In genomic region chr16:68233085-68233834, GRCh38 we compare ENCODE assay signal across 10 cellular contexts. TPM values are rescaled to one million over a fixed set of nuclear protein-coding genes. Genes with fewer than 3 reads are reported as not detected.
DNase-seq lines count a peak whose midpoint lies in the region; ATAC-seq, FAIRE-seq and TF ChIP-seq lines count a peak whose summit lies in the region.
"Had no signal": no experiment of that assay in that cellular context is flagged by ENCODE, and none has a peak within 500 bp of the region (broad histone marks: within the 10 kb centered on the region; RNA-seq: fewer than 3 reads in every experiment).

No MANE protein-coding gene starts in this region.

- TF ChIP-seq RAD21 in IMR-90 (IDR thresholded peaks at IDR 0.05; ENCODE audit: low read length) (no peak), HepG2 (CRISPR knock-in tag; IDR thresholded peaks at IDR 0.05) (no peak)

- H3K79me1 ChIP-seq in IMR-90 (ENCODE audit: low read depth in 1 of 2, low read length in 2 of 2): peaks cover 0 to 9% of the 10 kb centered on the region in 2 experiments; a peak in 1 of 4 replicates

- no peak overlapping the region for H2AFZ ChIP-seq in IMR-90 (replicated peaks; ENCODE audit: low read length, poor library complexity)
- H2AFZ ChIP-seq in HepG2 (ENCODE audit: low read length): no peak overlapping the region

- no peak overlapping the region for H3K9ac ChIP-seq in IMR-90 (ENCODE audit: low read depth, low read length)
- H3K9ac ChIP-seq in HepG2 (ENCODE audit: insufficient read depth, low read depth, low read length): no peak overlapping the region

- no peak overlapping the region for H2BK15ac ChIP-seq in IMR-90 (ENCODE audit: low read depth, low read length)

- H3K4me2 ChIP-seq in IMR-90 (ENCODE audit: low read depth, low read length): no peak overlapping the region
- no peak overlapping the region for H3K4me2 ChIP-seq in HepG2 (ENCODE audit: low read depth, low read length)

- H3K9me3 ChIP-seq in IMR-90 (ENCODE audit: control insufficient read depth, insufficient read depth, low read length) (no peaks in the 10 kb centered on the region), HepG2 (ENCODE audit: low read length) (no peaks in the 10 kb centered on the region)

- intact Hi-C loops in IMR-90 (cut with micrococcal nuclease) (no loop called here), HepG2 (cut with micrococcal nuclease; ENCODE audit: unreplicated experiment) (no loop called here)

- H4K91ac ChIP-seq in IMR-90 (ENCODE audit: insufficient read depth, low read depth, low read length): no peak overlapping the region

- in situ Hi-C loops in IMR-90 (cut with MboI; ENCODE audit: low sequenced_read_pairs) (no loop called here), HepG2 (cut with HindIII; ENCODE audit: extremely low pct_ligation_motif_present, low pct_unique_long_range_greater_than_20kb) (loop anchor here (10.0 kb wide), 1 partner anchor 148 kb away; the partner anchor contains the start of gene NFATC3), GM13977 (cut with MboI; ENCODE audit: low pct_unique_long_range_greater_than_20kb, low sequenced_read_pairs, unreplicated experiment) (no loop called here)

- TF ChIP-seq CTCF in IMR-90 (conservative IDR thresholded peaks at IDR 0.05; ENCODE audit: low read depth, low read length) (no peak), HepG2 (CRISPR knock-in tag; IDR thresholded peaks at IDR 0.05) (no peak), GM13977 (IDR thresholded peaks at IDR 0.05; ENCODE audit: extremely low read depth, insufficient read depth, missing control alignments) (no peak)

- ATAC-seq in IMR-90 (ENCODE audit: low read depth): no peak
- ATAC-seq in activated T-helper 17 cell treated with anti-CD3 and anti-CD28 coated beads, Interleukin-2, amount 50 U/mL, for 72 hours (replicated peaks): peak; percentile 15
- no peak for ATAC-seq in HepG2
- ATAC-seq in stimulated activated naive B cell treated with anti-CD40 and anti-IgM and Interleukin-4, amounts not matched to agents 10 μg/mL and 1 μg/mL and 100 μg/mL, for 72 hours (replicated peaks): peak; percentile 15 to 19
- ATAC-seq in HG02642 (IDR thresholded peaks at IDR 0.05; ENCODE audit: poor library complexity, unreplicated experiment): no peak
- ATAC-seq: activated CD8-positive, alpha-beta memory T cell treated with anti-CD3 and anti-CD28 coated beads, Interleukin-2, amount 10 ng/mL, durations not matched to agents 7 days and 5 days had no signal

- no TSS peak for BruUV-seq in IMR-90 (replicated peaks; lab: Mats Ljungman, UMichigan)
- BruUV-seq in HepG2 (replicated peaks; lab: Mats Ljungman, UMichigan): no TSS peak

- no peak overlapping the region for H2BK5ac ChIP-seq in IMR-90 (ENCODE audit: low read depth, low read length, poor library complexity, severe bottlenecking)

- H4K8ac ChIP-seq in IMR-90 (ENCODE audit: low read depth in 2 of 2, low read length in 2 of 2): no peak overlapping the region

- no peak overlapping the region for H4K5ac ChIP-seq in IMR-90 (ENCODE audit: low read depth, low read length)

- POLR2A ChIA-PET in IMR-90 (lab: Charles Lee; ENCODE audit: unreplicated experiment): no interaction called here
- POLR2A ChIA-PET in HepG2 (lab: Yijun Ruan, JAX): interaction anchor here (1.4 to 5.6 kb wide), 5 partner anchors 9 to 267 kb away, joined by 4 to 100 read pairs (median 6); partner anchors contain the start of gene NFATC3

- no peak overlapping the region for H3K23ac ChIP-seq in IMR-90 (ENCODE audit: low read depth, low read length)

- H3K36me3 Mint-ChIP-seq in activated T-helper 17 cell treated with anti-CD3 and anti-CD28 coated beads, Interleukin-2, amount 50 U/mL, for 72 hours (ENCODE audit: low read depth): peaks cover 12% of the 10 kb centered on the region
- H3K36me3 Mint-ChIP-seq in stimulated activated naive B cell treated with anti-CD40 and anti-IgM and Interleukin-4, amounts not matched to agents 10 μg/mL and 1 μg/mL and 100 μg/mL, for 72 hours: peaks cover 3 to 21% of the 10 kb centered on the region in 2 donors

- H2BK120ac ChIP-seq in IMR-90 (ENCODE audit: low read depth, low read length): no peak overlapping the region

- H3K27ac ChIP-seq in IMR-90 (ENCODE audit: insufficient read depth, low read length): no peak overlapping the region
- H3K27ac ChIP-seq in HepG2 (ENCODE audit: extremely low read length, insufficient read depth, low read length): peak overlapping the region; percentile 4
- H3K27ac ChIP-seq: HL-60 had no signal

- H3K27me3 Mint-ChIP-seq in activated T-helper 17 cell treated with anti-CD3 and anti-CD28 coated beads, Interleukin-2, amount 50 U/mL, for 72 hours: no peaks in the 10 kb centered on the region
- no peaks in the 10 kb centered on the region for H3K27me3 Mint-ChIP-seq in stimulated activated naive B cell treated with anti-CD40 and anti-IgM and Interleukin-4, amounts not matched to agents 10 μg/mL and 1 μg/mL and 100 μg/mL, for 72 hours

- H2BK20ac ChIP-seq in IMR-90 (ENCODE audit: low read depth, low read length): no peak overlapping the region

- dilution Hi-C loops in IMR-90 (cut with HindIII; ENCODE audit: low sequenced_read_pairs, unreplicated experiment): no loop called here

- H3K4me1 ChIP-seq in IMR-90 (ENCODE audit: control insufficient read depth, insufficient read depth, low read length): peaks cover 10% of the 10 kb centered on the region
- H3K4me1 ChIP-seq in HepG2 (ENCODE audit: insufficient read depth, low read length): peaks cover 34% of the 10 kb centered on the region

- H3K9me3 Mint-ChIP-seq in activated T-helper 17 cell treated with anti-CD3 and anti-CD28 coated beads, Interleukin-2, amount 50 U/mL, for 72 hours: no peaks in the 10 kb centered on the region
- no peaks in the 10 kb centered on the region for H3K9me3 Mint-ChIP-seq in stimulated activated naive B cell treated with anti-CD40 and anti-IgM and Interleukin-4, amounts not matched to agents 10 μg/mL and 1 μg/mL and 100 μg/mL, for 72 hours

- H3K27me3 ChIP-seq in IMR-90 (ENCODE audit: control insufficient read depth, insufficient read depth, low read length): no peaks in the 10 kb centered on the region
- H3K27me3 ChIP-seq in HepG2 (ENCODE audit: control insufficient read depth in 1 of 2, insufficient read depth in 2 of 2, low read length in 2 of 2): no peaks in the 10 kb centered on the region; a peak in 1 of 5 replicates

- CTCF ChIA-PET in IMR-90 (lab: Yijun Ruan, JAX): no interaction called here
- CTCF ChIA-PET in HepG2 (lab: Yijun Ruan, JAX; ENCODE audit: low intra/inter-chr PET ratio, low total read pairs): no interaction called here

- no peak overlapping the region for H3K4ac ChIP-seq in IMR-90 (ENCODE audit: low read depth, low read length)

- H3K4me3 ChIP-seq in IMR-90 (ENCODE audit: insufficient read depth, low read depth, low read length): no peak overlapping the region
- peak overlapping the region in 1 of 3 experiments; percentile 94; a peak in 1 of 6 replicates for H3K4me3 ChIP-seq in HepG2 (replicated peaks in 1 of 3; ENCODE audit: insufficient read depth in 1 of 3, low read depth in 2 of 3, low read length in 3 of 3)

- H3K36me3 ChIP-seq in IMR-90 (ENCODE audit: control insufficient read depth, insufficient read depth, low read length) (peaks cover 2% of the 10 kb centered on the region), HepG2 (replicated peaks in 1 of 2; ENCODE audit: control insufficient read depth in 1 of 2, insufficient read depth in 2 of 2, low read length in 2 of 2) (peaks cover 33 to 48% of the 10 kb centered on the region in 2 experiments)

- peaks cover 8% of the 10 kb centered on the region for H3K9me1 ChIP-seq in IMR-90 (ENCODE audit: insufficient read depth, low read length)

- no peak overlapping the region for H3K4me3 Mint-ChIP-seq in activated T-helper 17 cell treated with anti-CD3 and anti-CD28 coated beads, Interleukin-2, amount 50 U/mL, for 72 hours
- H3K4me3 Mint-ChIP-seq in stimulated activated naive B cell treated with anti-CD40 and anti-IgM and Interleukin-4, amounts not matched to agents 10 μg/mL and 1 μg/mL and 100 μg/mL, for 72 hours: no peak overlapping the region
- H3K4me3 Mint-ChIP-seq: activated CD8-positive, alpha-beta memory T cell treated with anti-CD3 and anti-CD28 coated beads, Interleukin-2, amount 10 ng/mL, durations not matched to agents 7 days and 5 days had no signal

- no CpG with 5 or more reads among the region's 5 CpGs for WGBS in IMR-90 (ENCODE audit: extremely low coverage in 2 of 2, insufficient read length in 1 of 2), 2 experiments
- WGBS in HepG2 (ENCODE audit: low lambda C conversion rate): 87% methylated on average over 5 of the region's 5 CpGs

- no peak overlapping the region for H2AK5ac ChIP-seq in IMR-90 (ENCODE audit: low read depth, low read length)

- H3K18ac ChIP-seq in IMR-90 (ENCODE audit: low read depth, low read length): no peak overlapping the region

- DNase-seq in IMR-90 (no peak), HepG2 (ENCODE audit: low spot score) (no peak), GM13977 (ENCODE audit: low spot score) (no peak), foreskin melanocyte (no peak)
- DNase-seq in stimulated activated naive B cell treated with anti-CD40 and anti-IgM and Interleukin-4, amounts not matched to agents 10 μg/mL and 1 μg/mL and 100 μg/mL, for 72 hours: no peak
- DNase-seq: activated CD8-positive, alpha-beta memory T cell treated with anti-CD3 and anti-CD28 coated beads, Interleukin-2, amount 10 ng/mL, durations not matched to agents 7 days and 5 days had no signal

- peaks cover 8% of the 10 kb centered on the region for H3K4me1 Mint-ChIP-seq in activated T-helper 17 cell treated with anti-CD3 and anti-CD28 coated beads, Interleukin-2, amount 50 U/mL, for 72 hours
- H3K4me1 Mint-ChIP-seq in stimulated activated naive B cell treated with anti-CD40 and anti-IgM and Interleukin-4, amounts not matched to agents 10 μg/mL and 1 μg/mL and 100 μg/mL, for 72 hours: peaks cover 27 to 50% of the 10 kb centered on the region in 2 donors

- H3K14ac ChIP-seq in IMR-90 (replicated peaks; ENCODE audit: low read depth, low read length): no peak overlapping the region

- H4K20me1 ChIP-seq in IMR-90 (ENCODE audit: insufficient read depth, low read length) (0 out of 2 replicates have a peak, but pooled peaks cover 3% of the 10 kb centered on the region), HepG2 (ENCODE audit: insufficient read depth, low read length) (peaks cover 41% of the 10 kb centered on the region)

- H3K27ac Mint-ChIP-seq in activated T-helper 17 cell treated with anti-CD3 and anti-CD28 coated beads, Interleukin-2, amount 50 U/mL, for 72 hours: no peak overlapping the region
- no peak overlapping the region for H3K27ac Mint-ChIP-seq in stimulated activated naive B cell treated with anti-CD40 and anti-IgM and Interleukin-4, amounts not matched to agents 10 μg/mL and 1 μg/mL and 100 μg/mL, for 72 hours

- no peak overlapping the region for H3K56ac ChIP-seq in IMR-90 (ENCODE audit: extremely low read depth, insufficient read depth, low read length)

- peak overlapping the region; percentile 20 for H2AK9ac ChIP-seq in IMR-90 (replicated peaks; ENCODE audit: low read depth, low read length, poor library complexity)

- no peak for FAIRE-seq in HepG2 (lab: Jason Lieb, UNC)

- TF ChIP-seq POLR2A in IMR-90 (IDR thresholded peaks at IDR 0.05; ENCODE audit: low read depth, low read length) (no peak), HepG2 (IDR thresholded peaks at IDR 0.05; ENCODE audit: insufficient read depth in 1 of 2, low read depth in 2 of 2, low read length in 2 of 2) (no peak)

- peaks cover 29% of the 10 kb centered on the region for H3K79me2 ChIP-seq in HepG2 (ENCODE audit: insufficient read depth, low read length)

- TF ChIP-seq EP300 in HepG2 (IDR thresholded peaks at IDR 0.05; ENCODE audit: low read depth in 2 of 2, low read length in 2 of 2) (no peak), HepG2 (CRISPR knock-in tag; IDR thresholded peaks at IDR 0.05; ENCODE audit: borderline replicate concordance) (no peak; the same call in 1 of the 2 replicates)

RNA-seq across cellular contexts. Expression of gene ESRP2, which starts 2.7 kb away (rescaled TPM):
- under 0.01 TPM in 1 of 2 replicates, not detected in the other for total RNA-seq in IMR-90 (2012; rRNA removed)
- 0.07 and 0.14 TPM in 2 replicates for polyA plus RNA-seq in IMR-90 (2012; rRNA removed)
- 0.07 TPM in 1 of 2 replicates, not detected in the other for polyA plus RNA-seq in IMR-90 (2012; cell fraction: cytosol; rRNA removed)
- 0.32 and 0.53 TPM in 2 replicates for polyA plus RNA-seq in IMR-90 (2012; cell fraction: nucleus; rRNA removed; ENCODE audit: low replicate concordance)
- under 1 TPM; 0.13 to 0.15 TPM for total RNA-seq in activated T-helper 17 cell treated with anti-CD3 and anti-CD28 coated beads, Interleukin-2, amount 50 U/mL, for 72 hours
- total RNA-seq in HepG2 (2016; rRNA removed; fragmentation: Illumina TruSeq; extraction: Trizol): 17.1 and 21.1 TPM in 2 replicates
- total RNA-seq in HepG2 (2016; cell fraction: cytosol; rRNA removed; fragmentation: Illumina TruSeq; extraction: Trizol; ENCODE audit: low read depth): 6.8 and 7.6 TPM in 2 replicates
- total RNA-seq in HepG2 (2016; cell fraction: insoluble cytoplasmic fraction; rRNA removed; fragmentation: Illumina TruSeq; extraction: Trizol): 14.0 and 20.2 TPM in 2 replicates
- total RNA-seq in HepG2 (2016; cell fraction: membrane; rRNA removed; fragmentation: Illumina TruSeq; extraction: Trizol): 8.4 and 9.8 TPM in 2 replicates
- 30.8 and 33.0 TPM in 2 replicates for total RNA-seq in HepG2 (2016; cell fraction: nucleus; rRNA removed; fragmentation: Illumina TruSeq; extraction: Trizol)
- 32.4 and 36.3 TPM in 2 replicates for polyA plus RNA-seq in HepG2 (2011; rRNA removed)
- polyA plus RNA-seq in HepG2 (2011; cell fraction: cytosol; rRNA removed): 15.3 and 21.4 TPM in 2 replicates
- polyA plus RNA-seq in HepG2 (2011; cell fraction: nucleus; rRNA removed): 149 and 178 TPM in 2 replicates
- 22.9 and 25.0 TPM in 2 replicates for polyA plus RNA-seq in HepG2 (2012)
- polyA plus RNA-seq in HepG2 (2016; cell fraction: cytosol; fragmentation: Illumina TruSeq; extraction: Trizol; ENCODE audit: low read depth): 1.9 and 2.0 TPM in 2 replicates
- 20.9 and 25.3 TPM in 2 replicates for polyA plus RNA-seq in HepG2 (2016; cell fraction: insoluble cytoplasmic fraction; fragmentation: Illumina TruSeq; extraction: Trizol; ENCODE audit: low read depth)
- polyA plus RNA-seq in HepG2 (2016; cell fraction: membrane; fragmentation: Illumina TruSeq; extraction: Trizol; ENCODE audit: low read depth): 6.3 and 6.7 TPM in 2 replicates
- polyA plus RNA-seq in HepG2 (2016; cell fraction: nucleus; fragmentation: Illumina TruSeq; extraction: Trizol; ENCODE audit: insufficient read depth, low read depth): 75.9 and 77.2 TPM in 2 replicates
- polyA minus RNA-seq in HepG2 (2011; rRNA and poly(A)+ RNA removed; ENCODE audit: low replicate concordance): 91.8 and 102 TPM in 2 replicates
- 22.4 and 22.8 TPM in 2 replicates for polyA minus RNA-seq in HepG2 (2011; cell fraction: cytosol; rRNA and poly(A)+ RNA removed)
- polyA minus RNA-seq in HepG2 (2011; cell fraction: nucleus; rRNA and poly(A)+ RNA removed): 79.8 and 79.9 TPM in 2 replicates
- total RNA-seq: activated CD8-positive, alpha-beta memory T cell treated with anti-CD3 and anti-CD28 coated beads, Interleukin-2, amount 10 ng/mL, durations not matched to agents 7 days and 5 days; T-helper 1 cell treated with Interleukin-12 subunit alpha and Interleukin-12 subunit beta and Interleukin-4 antibody, amounts not matched to agents 30 ng/mL and 1 ng/mL, for 36 hours had no signal

RNA-seq across cellular contexts. Expression of gene PLA2G15, which starts 11.9 kb away (rescaled TPM):
- 18.1 and 19.5 TPM in 2 replicates for total RNA-seq in IMR-90 (2012; rRNA removed)
- polyA plus RNA-seq in IMR-90 (2012; rRNA removed): 31.7 and 34.4 TPM in 2 replicates
- 22.4 and 36.7 TPM in 2 replicates for polyA plus RNA-seq in IMR-90 (2012; cell fraction: cytosol; rRNA removed)
- polyA plus RNA-seq in IMR-90 (2012; cell fraction: nucleus; rRNA removed; ENCODE audit: low replicate concordance): 13.4 and 30.8 TPM in 2 replicates
- 10 to 100 TPM; 11.2 to 15.5 TPM for total RNA-seq in activated T-helper 17 cell treated with anti-CD3 and anti-CD28 coated beads, Interleukin-2, amount 50 U/mL, for 72 hours
- 9.9 and 14.4 TPM in 2 replicates for total RNA-seq in HepG2 (2016; rRNA removed; fragmentation: Illumina TruSeq; extraction: Trizol)
- total RNA-seq in HepG2 (2016; cell fraction: cytosol; rRNA removed; fragmentation: Illumina TruSeq; extraction: Trizol; ENCODE audit: low read depth): 1.6 and 1.9 TPM in 2 replicates
- total RNA-seq in HepG2 (2016; cell fraction: insoluble cytoplasmic fraction; rRNA removed; fragmentation: Illumina TruSeq; extraction: Trizol): 8.0 and 15.5 TPM in 2 replicates
- total RNA-seq in HepG2 (2016; cell fraction: membrane; rRNA removed; fragmentation: Illumina TruSeq; extraction: Trizol): 4.8 and 5.1 TPM in 2 replicates
- 16.6 and 20.9 TPM in 2 replicates for total RNA-seq in HepG2 (2016; cell fraction: nucleus; rRNA removed; fragmentation: Illumina TruSeq; extraction: Trizol)
- polyA plus RNA-seq in HepG2 (2011; rRNA removed): 23.7 and 30.2 TPM in 2 replicates
- 18.0 and 24.3 TPM in 2 replicates for polyA plus RNA-seq in HepG2 (2011; cell fraction: cytosol; rRNA removed)
- 25.8 and 28.3 TPM in 2 replicates for polyA plus RNA-seq in HepG2 (2011; cell fraction: nucleus; rRNA removed)
- 14.5 and 15.3 TPM in 2 replicates for polyA plus RNA-seq in HepG2 (2012)
- 1.2 and 1.8 TPM in 2 replicates for polyA plus RNA-seq in HepG2 (2016; cell fraction: cytosol; fragmentation: Illumina TruSeq; extraction: Trizol; ENCODE audit: low read depth)
- polyA plus RNA-seq in HepG2 (2016; cell fraction: insoluble cytoplasmic fraction; fragmentation: Illumina TruSeq; extraction: Trizol; ENCODE audit: low read depth): 8.4 and 8.8 TPM in 2 replicates
- 2.6 and 3.5 TPM in 2 replicates for polyA plus RNA-seq in HepG2 (2016; cell fraction: membrane; fragmentation: Illumina TruSeq; extraction: Trizol; ENCODE audit: low read depth)
- polyA plus RNA-seq in HepG2 (2016; cell fraction: nucleus; fragmentation: Illumina TruSeq; extraction: Trizol; ENCODE audit: insufficient read depth, low read depth): 29.5 and 29.9 TPM in 2 replicates
- 18.7 and 48.3 TPM in 2 replicates for polyA minus RNA-seq in HepG2 (2011; rRNA and poly(A)+ RNA removed; ENCODE audit: low replicate concordance)
- polyA minus RNA-seq in HepG2 (2011; cell fraction: cytosol; rRNA and poly(A)+ RNA removed): 13.9 and 15.8 TPM in 2 replicates
- polyA minus RNA-seq in HepG2 (2011; cell fraction: nucleus; rRNA and poly(A)+ RNA removed): 5.9 and 8.5 TPM in 2 replicates

RNA-seq across cellular contexts. Expression of gene SLC7A6, which starts 31.1 kb away (rescaled TPM):
- total RNA-seq in IMR-90 (2012; rRNA removed) (25.0 and 29.4 TPM in 2 replicates), HepG2 (2016; rRNA removed; fragmentation: Illumina TruSeq; extraction: Trizol) (25.4 and 35.8 TPM in 2 replicates)
- polyA plus RNA-seq in IMR-90 (2012; rRNA removed) (32.6 and 36.1 TPM in 2 replicates), HepG2 (2011; rRNA removed) (67.4 and 70.8 TPM in 2 replicates)
- 11.7 and 13.7 TPM in 2 replicates for polyA plus RNA-seq in IMR-90 (2012; cell fraction: cytosol; rRNA removed)
- 134 and 224 TPM in 2 replicates for polyA plus RNA-seq in IMR-90 (2012; cell fraction: nucleus; rRNA removed; ENCODE audit: low replicate concordance)
- total RNA-seq in activated T-helper 17 cell treated with anti-CD3 and anti-CD28 coated beads, Interleukin-2, amount 50 U/mL, for 72 hours: 10 to 100 TPM; 65.6 to 99.0 TPM
- 116 and 121 TPM in 2 replicates for total RNA-seq in HepG2 (2016; cell fraction: cytosol; rRNA removed; fragmentation: Illumina TruSeq; extraction: Trizol; ENCODE audit: low read depth)
- 25.1 and 35.3 TPM in 2 replicates for total RNA-seq in HepG2 (2016; cell fraction: insoluble cytoplasmic fraction; rRNA removed; fragmentation: Illumina TruSeq; extraction: Trizol)
- 38.4 and 41.5 TPM in 2 replicates for total RNA-seq in HepG2 (2016; cell fraction: membrane; rRNA removed; fragmentation: Illumina TruSeq; extraction: Trizol)
- total RNA-seq in HepG2 (2016; cell fraction: nucleus; rRNA removed; fragmentation: Illumina TruSeq; extraction: Trizol): 53.5 and 62.4 TPM in 2 replicates
- 38.1 and 42.5 TPM in 2 replicates for polyA plus RNA-seq in HepG2 (2011; cell fraction: cytosol; rRNA removed)
- polyA plus RNA-seq in HepG2 (2011; cell fraction: nucleus; rRNA removed): 195 and 234 TPM in 2 replicates
- 29.8 and 35.6 TPM in 2 replicates for polyA plus RNA-seq in HepG2 (2012)
- polyA plus RNA-seq in HepG2 (2016; cell fraction: cytosol; fragmentation: Illumina TruSeq; extraction: Trizol; ENCODE audit: low read depth): 4.5 and 5.9 TPM in 2 replicates
- 17.5 and 18.7 TPM in 2 replicates for polyA plus RNA-seq in HepG2 (2016; cell fraction: insoluble cytoplasmic fraction; fragmentation: Illumina TruSeq; extraction: Trizol; ENCODE audit: low read depth)
- 8.7 and 9.5 TPM in 2 replicates for polyA plus RNA-seq in HepG2 (2016; cell fraction: membrane; fragmentation: Illumina TruSeq; extraction: Trizol; ENCODE audit: low read depth)
- 86.8 and 104 TPM in 2 replicates for polyA plus RNA-seq in HepG2 (2016; cell fraction: nucleus; fragmentation: Illumina TruSeq; extraction: Trizol; ENCODE audit: insufficient read depth, low read depth)
- polyA minus RNA-seq in HepG2 (2011; rRNA and poly(A)+ RNA removed; ENCODE audit: low replicate concordance): 346 and 374 TPM in 2 replicates
- polyA minus RNA-seq in HepG2 (2011; cell fraction: cytosol; rRNA and poly(A)+ RNA removed): 39.3 and 39.6 TPM in 2 replicates
- polyA minus RNA-seq in HepG2 (2011; cell fraction: nucleus; rRNA and poly(A)+ RNA removed): 114 and 135 TPM in 2 replicates

Comparison
In these comparisons a context has a peak if more than half of its experiments do, and no peak if none do; other contexts are left out.
1. ATAC-seq: peak in activated T-helper 17 cell treated with anti-CD3 and anti-CD28 coated beads, Interleukin-2, amount 50 U/mL, for 72 hours (single experiment) and stimulated activated naive B cell treated with anti-CD40 and anti-IgM and Interleukin-4, amounts not matched to agents 10 μg/mL and 1 μg/mL and 100 μg/mL, for 72 hours (2 of 2); none in IMR-90 (single experiment), HepG2 (single experiment) and HG02642 (single experiment).